In genomic region chr11:102436546-102436945, GRCh38 we compare ENCODE assay signal across 17 cellular contexts. TPM values are rescaled to one million over a fixed set of nuclear protein-coding genes. Genes with fewer than 3 reads are reported as not detected.
A peak's percentile ranks its signal among the peaks of the same experiment; 100 is the strongest.
DNase-seq lines count a peak whose midpoint lies in the region; ATAC-seq and TF ChIP-seq lines count a peak whose summit lies in the region.
"Had no signal": no experiment of that assay in that cellular context is flagged by ENCODE, and none has a peak within 500 bp of the region (broad histone marks: within the 10 kb centered on the region; RNA-seq: fewer than 3 reads in every experiment).

No MANE protein-coding gene starts in this region.

- H3K4me1 ChIP-seq in GM23248 (ENCODE audit: insufficient read depth) (peaks cover 25% of the 10 kb centered on the region), body of pancreas (no peaks in the 10 kb centered on the region)

- H3K4me3 Mint-ChIP-seq in activated T-helper 1 cell treated with anti-CD3 and anti-CD28 coated beads, Interleukin-12 subunit alpha, Interleukin-12 subunit beta, Interleukin-2, Interleukin-4 antibody, amounts not matched to agents 30 ng/mL and 10 ng/mL and 1 ng/mL, durations not matched to agents 14 hours and 24 hours and 36 hours, result no peak overlapping the region
- H3K4me3 Mint-ChIP-seq: B cell had no signal

- peaks cover 20% of the 10 kb centered on the region for H3F3A ChIP-seq in GM23248 (ENCODE audit: insufficient read depth)

- intact Hi-C loops in activated T-helper 1 cell treated with anti-CD3 and anti-CD28 coated beads, Interleukin-12 subunit alpha, Interleukin-12 subunit beta, Interleukin-2, Interleukin-4 antibody, amounts not matched to agents 30 ng/mL and 10 ng/mL and 1 ng/mL, durations not matched to agents 14 hours and 24 hours and 36 hours (cut with micrococcal nuclease), result no loop called here
- intact Hi-C loops in body of pancreas (cut with DNase I), result no loop called here

- peak overlapping the region; percentile 61 for H3K9ac ChIP-seq in GM23248

- no peak for TF ChIP-seq POLR2A in body of pancreas (IDR thresholded peaks at IDR 0.05)

- no peaks in the 10 kb centered on the region; the same call in 1 of the 2 replicates for H3K9me2 ChIP-seq in GM23248 (ENCODE audit: insufficient read depth)

- no peak overlapping the region for H3K4me3 ChIP-seq in GM23248
- H3K4me3 ChIP-seq in fibroblast of villous mesenchyme (ENCODE audit: low read depth, low read length), result no peak overlapping the region
- no peak overlapping the region for H3K4me3 ChIP-seq in body of pancreas
- H3K4me3 ChIP-seq: transverse colon had no signal

- H3K9me3 ChIP-seq in GM23248 (ENCODE audit: low read depth) (no peaks in the 10 kb centered on the region), body of pancreas (peaks cover 0 to 6% (median 0%) of the 10 kb centered on the region in 3 donors)

- peaks cover 60% of the 10 kb centered on the region for H3K4me1 Mint-ChIP-seq in activated T-helper 1 cell treated with anti-CD3 and anti-CD28 coated beads, Interleukin-12 subunit alpha, Interleukin-12 subunit beta, Interleukin-2, Interleukin-4 antibody, amounts not matched to agents 30 ng/mL and 10 ng/mL and 1 ng/mL, durations not matched to agents 14 hours and 24 hours and 36 hours (ENCODE audit: low read depth)

- H3K27me3 ChIP-seq in GM23248 (replicated peaks; ENCODE audit: insufficient read depth) (no peaks in the 10 kb centered on the region), body of pancreas (no peaks in the 10 kb centered on the region)
- H3K27me3 ChIP-seq: transverse colon had no signal

- no peak for TF ChIP-seq CTCF in fibroblast of villous mesenchyme (IDR thresholded peaks at IDR 0.05; ENCODE audit: insufficient read depth, low read depth, low read length)
- no peak for TF ChIP-seq CTCF in body of pancreas (IDR thresholded peaks at IDR 0.05)

- no peak overlapping the region for H2AFZ ChIP-seq in GM23248

- peak overlapping the region; percentile 25 for H3K4me2 ChIP-seq in GM23248 (ENCODE audit: unreplicated experiment)

- H3K9me3 Mint-ChIP-seq in activated T-helper 1 cell treated with anti-CD3 and anti-CD28 coated beads, Interleukin-12 subunit alpha, Interleukin-12 subunit beta, Interleukin-2, Interleukin-4 antibody, amounts not matched to agents 30 ng/mL and 10 ng/mL and 1 ng/mL, durations not matched to agents 14 hours and 24 hours and 36 hours, result peaks cover 37% of the 10 kb centered on the region

- peak; percentile 77 for DNase-seq in AG08395 (ENCODE audit: low spot score)
- peak; percentile 89 for DNase-seq in GM23248
- DNase-seq in activated T-helper 1 cell treated with anti-CD3 and anti-CD28 coated beads, Interleukin-12 subunit alpha, Interleukin-12 subunit beta, Interleukin-2, Interleukin-4 antibody, amounts not matched to agents 30 ng/mL and 10 ng/mL and 1 ng/mL, durations not matched to agents 14 hours and 24 hours and 36 hours (ENCODE audit: low spot score), result no peak
- peak; percentile 73 for DNase-seq in fibroblast of villous mesenchyme (ENCODE audit: low read depth)
- DNase-seq in body of pancreas, result no peak
- no peak for DNase-seq in NCI-H2107 (lab: John Stamatoyannopoulos, UW)
- DNase-seq in NCI-H2107 treated with DMSO at 0.1 percent for 48 hours (lab: John Stamatoyannopoulos, UW; ENCODE audit: unreplicated experiment), result no peak
- no peak for DNase-seq in GM19240 (ENCODE audit: insufficient read length, low spot score)
- DNase-seq: activated CD4-positive, alpha-beta T cell treated with anti-CD3 and anti-CD28 coated beads for 48 hours; DMS 273 treated with DMSO at 0.1 percent for 48 hours; KBM-7; NCI-H345; small intestine; transverse colon had no signal

- in situ Hi-C loops in GM23248 (cut with MboI), result no loop called here

- H4K20me1 ChIP-seq in GM23248 (ENCODE audit: insufficient read depth), result no peaks in the 10 kb centered on the region

- WGBS in GM23248 (ENCODE audit: low coverage in 1 of 2, low lambda C conversion rate in 2 of 2, missing lambda C conversion rate in 2 of 2), 2 experiments, result 10 to 17% methylated on average over 3 of the region's 3 CpGs
- 69 to 78% methylated on average over 3 of the region's 3 CpGs for WGBS in body of pancreas, 2 donors

- H3K36me3 Mint-ChIP-seq in activated T-helper 1 cell treated with anti-CD3 and anti-CD28 coated beads, Interleukin-12 subunit alpha, Interleukin-12 subunit beta, Interleukin-2, Interleukin-4 antibody, amounts not matched to agents 30 ng/mL and 10 ng/mL and 1 ng/mL, durations not matched to agents 14 hours and 24 hours and 36 hours (ENCODE audit: low read depth), result peaks cover 62% of the 10 kb centered on the region

- H3K36me3 ChIP-seq in GM23248 (ENCODE audit: low read depth), result no peaks in the 10 kb centered on the region
- H3K36me3 ChIP-seq in body of pancreas (replicated peaks in 1 of 2; ENCODE audit: insufficient read depth in 1 of 2, low read depth in 2 of 2), result no peaks in the 10 kb centered on the region

- ATAC-seq in body of pancreas, result no peak

- peaks cover 83% of the 10 kb centered on the region for H3K79me2 ChIP-seq in GM23248 (ENCODE audit: insufficient read depth)

- peak overlapping the region; percentile 64 for H3K27ac Mint-ChIP-seq in activated T-helper 1 cell treated with anti-CD3 and anti-CD28 coated beads, Interleukin-12 subunit alpha, Interleukin-12 subunit beta, Interleukin-2, Interleukin-4 antibody, amounts not matched to agents 30 ng/mL and 10 ng/mL and 1 ng/mL, durations not matched to agents 14 hours and 24 hours and 36 hours
- H3K27ac Mint-ChIP-seq: B cell had no signal

- no peaks in the 10 kb centered on the region for H3K27me3 Mint-ChIP-seq in activated T-helper 1 cell treated with anti-CD3 and anti-CD28 coated beads, Interleukin-12 subunit alpha, Interleukin-12 subunit beta, Interleukin-2, Interleukin-4 antibody, amounts not matched to agents 30 ng/mL and 10 ng/mL and 1 ng/mL, durations not matched to agents 14 hours and 24 hours and 36 hours (ENCODE audit: insufficient read depth)
- H3K27me3 Mint-ChIP-seq: B cell had no signal

- H3K27ac ChIP-seq in GM23248, result peak overlapping the region; percentile 87
- no peak overlapping the region for H3K27ac ChIP-seq in body of pancreas
- H3K27ac ChIP-seq: epithelial cell of prostate, HL-60, transverse colon had no signal

RNA-seq across cellular contexts. Expression of gene TMEM123, which starts 16.0 kb away (rescaled TPM):
- 93.1 and 106 TPM in 2 replicates for total RNA-seq in GM23248 (2014; rRNA removed; shearing (Covaris generic))
- 113 and 122 TPM in 2 replicates for polyA plus RNA-seq in GM23248 (2016; fragmentation: Nextera tagmentation; extraction: Ambion mirVana)
- 206 and 231 TPM in 2 replicates for total RNA-seq in activated T-helper 1 cell treated with anti-CD3 and anti-CD28 coated beads, Interleukin-12 subunit alpha, Interleukin-12 subunit beta, Interleukin-2, Interleukin-4 antibody, amounts not matched to agents 30 ng/mL and 10 ng/mL and 1 ng/mL, durations not matched to agents 14 hours and 24 hours and 36 hours
- total RNA-seq in fibroblast of villous mesenchyme, result 61.2 and 89.8 TPM in 2 replicates
- 10 to 100 TPM; 40.2 to 82.5 TPM for total RNA-seq in body of pancreas

Comparison
In these comparisons a context has a peak if more than half of its experiments do, and no peak if none do; other contexts are left out.
1. DNase-seq: peak in AG08395 (single experiment), GM23248 (single experiment) and fibroblast of villous mesenchyme (single experiment); none in activated T-helper 1 cell treated with anti-CD3 and anti-CD28 coated beads, Interleukin-12 subunit alpha, Interleukin-12 subunit beta, Interleukin-2, Interleukin-4 antibody, amounts not matched to agents 30 ng/mL and 10 ng/mL and 1 ng/mL, durations not matched to agents 14 hours and 24 hours and 36 hours (single experiment), body of pancreas (0 of 4), NCI-H2107 (single experiment), NCI-H2107 treated with DMSO at 0.1 percent for 48 hours (single experiment) and GM19240 (single experiment).